In genomic region chr1:205492774-205493173, GRCh38 we compare ENCODE assay signal across 15 cellular contexts. TPM values are rescaled to one million over a fixed set of nuclear protein-coding genes. Genes with fewer than 3 reads are reported as not detected.
DNase-seq lines count a peak whose midpoint lies in the region; ATAC-seq and TF ChIP-seq lines count a peak whose summit lies in the region.
"Had no signal": no experiment of that assay in that cellular context is flagged by ENCODE, and none has a peak within 500 bp of the region (broad histone marks: within the 10 kb centered on the region; RNA-seq: fewer than 3 reads in every experiment).

No MANE protein-coding gene starts in this region.

- H3K4me2 ChIP-seq in SK-N-SH (peak overlapping the region; percentile 71), Karpas-422 (ENCODE audit: low read depth, low read length, poor library complexity, severe bottlenecking) (no peak overlapping the region)

- peaks cover 20 to 21% of the 10 kb centered on the region in 2 experiments; a peak in 3 of 4 replicates for H3K4me1 ChIP-seq in SK-N-SH (ENCODE audit: control insufficient read depth in 1 of 2, insufficient read depth in 2 of 2, low read depth in 1 of 2, low read length in 1 of 2)
- peaks cover 15 to 21% of the 10 kb centered on the region in 2 donors for H3K4me1 ChIP-seq in thoracic aorta (ENCODE audit: control insufficient read depth in 1 of 2, low read depth in 2 of 2)
- H3K4me1 ChIP-seq in Karpas-422 (ENCODE audit: low read length): no peaks in the 10 kb centered on the region

- H3K9me2 ChIP-seq in SK-N-SH: no peaks in the 10 kb centered on the region
- H3K9me2 ChIP-seq in Karpas-422 (replicated peaks; ENCODE audit: insufficient read depth, low read length): no peaks in the 10 kb centered on the region

- peaks cover 43% of the 10 kb centered on the region for H3K4me1 Mint-ChIP-seq in WTC11

- H3F3A ChIP-seq in SK-N-SH (replicated peaks; ENCODE audit: insufficient read depth): no peaks in the 10 kb centered on the region

- H3K27me3 ChIP-seq in SK-N-SH (ENCODE audit: insufficient read depth): peaks cover 5% of the 10 kb centered on the region; the same call in 1 of the 2 replicates
- no peaks in the 10 kb centered on the region for H3K27me3 ChIP-seq in thoracic aorta (replicated peaks; ENCODE audit: insufficient read depth)
- H3K27me3 ChIP-seq in Karpas-422 (ENCODE audit: low read length): no peaks in the 10 kb centered on the region

- no peak overlapping the region for H3K27ac ChIP-seq in SK-N-SH (ENCODE audit: low read depth in 2 of 2, low read length in 1 of 2)
- peak overlapping the region; percentile 39 to 41 for H3K27ac ChIP-seq in thoracic aorta
- H3K27ac ChIP-seq in Karpas-422 (ENCODE audit: low read length): no peak overlapping the region
- H3K27ac ChIP-seq: neutrophil, upper lobe of right lung had no signal

- no peak for TF ChIP-seq EP300 in SK-N-SH (IDR thresholded peaks at IDR 0.05; ENCODE audit: borderline replicate concordance in 1 of 2, low read depth in 1 of 2, low read length in 1 of 2)

- TF ChIP-seq CTCF in SK-N-SH (IDR thresholded peaks at IDR 0.05): no peak
- TF ChIP-seq CTCF in WTC11 (IDR thresholded peaks at IDR 0.05): no peak
- TF ChIP-seq CTCF in thoracic aorta (IDR thresholded peaks at IDR 0.05): no peak

- CTCF ChIA-PET in SK-N-SH (lab: Yijun Ruan, JAX): interaction anchor here (0.6 to 45.6 kb wide), 10 partner anchors 7 to 253 kb away, joined by 3 to 1333 read pairs (median 10); partner anchors contain the start of gene CDK18
- CTCF ChIA-PET in WTC11 (lab: Charles Lee): interaction anchor here (0.7 to 24.0 kb wide), 17 partner anchors 8 to 431 kb away, joined by 3 to 613 read pairs (median 4); partner anchors contain the start of genes BLACAT1 and CDK18

- H3K9me3 ChIP-seq in SK-N-SH: no peaks in the 10 kb centered on the region
- no peaks in the 10 kb centered on the region for H3K9me3 ChIP-seq in thoracic aorta
- no peaks in the 10 kb centered on the region for H3K9me3 ChIP-seq in Karpas-422 (ENCODE audit: low read length)
- H3K9me3 ChIP-seq: neutrophil, upper lobe of right lung had no signal

- no peak overlapping the region for H3K9ac ChIP-seq in SK-N-SH
- H3K9ac ChIP-seq in Karpas-422 (ENCODE audit: low read length): no peak overlapping the region

- no peak overlapping the region for H3K4me3 Mint-ChIP-seq in WTC11

- WGBS in SK-N-SH (ENCODE audit: low lambda C conversion rate): 71% methylated on average over 7 of the region's 7 CpGs

- no peaks in the 10 kb centered on the region for H3K36me3 Mint-ChIP-seq in WTC11
- H3K36me3 Mint-ChIP-seq: CD14-positive monocyte had no signal

- H3K27me3 Mint-ChIP-seq in WTC11 (ENCODE audit: low read depth): peaks cover 17% of the 10 kb centered on the region

- POLR2A ChIA-PET in SK-N-SH (lab: Yijun Ruan, JAX): no interaction called here
- POLR2A ChIA-PET in WTC11 (lab: Charles Lee): interaction anchor here (1.2 to 2.0 kb wide), 3 partner anchors 21 to 38 kb away, joined by 3 to 11 read pairs (median 4); no protein-coding TSS in a partner anchor

- no peak overlapping the region for H2AFZ ChIP-seq in SK-N-SH (ENCODE audit: low read depth)
- H2AFZ ChIP-seq in Karpas-422 (ENCODE audit: low read length): no peak overlapping the region

- H3K9me3 Mint-ChIP-seq in WTC11: peaks cover 2% of the 10 kb centered on the region

- H4K20me1 ChIP-seq in SK-N-SH (ENCODE audit: insufficient read depth): no peaks in the 10 kb centered on the region; the same call in 1 of the 2 replicates
- no peaks in the 10 kb centered on the region; the same call in 1 of the 2 replicates for H4K20me1 ChIP-seq in Karpas-422 (ENCODE audit: insufficient read depth, low read depth, low read length)

- intact Hi-C loops in left colon (cut with DNase I, micrococcal nuclease): no loop called here

- no peak for TF ChIP-seq RAD21 in SK-N-SH (IDR thresholded peaks at IDR 0.05; ENCODE audit: low read length)

- no peak for DNase-seq in SK-N-SH
- no peak for DNase-seq in WTC11 (ENCODE audit: low spot score)
- DNase-seq in left colon: no peak
- DNase-seq in thoracic aorta (ENCODE audit: low spot score): no peak
- no peak for DNase-seq in Karpas-422
- DNase-seq: retina; stimulated activated naive CD4-positive, alpha-beta T cell; upper lobe of right lung had no signal

- no peaks in the 10 kb centered on the region for H3K79me2 ChIP-seq in SK-N-SH (ENCODE audit: insufficient read depth)
- no peaks in the 10 kb centered on the region for H3K79me2 ChIP-seq in Karpas-422 (ENCODE audit: low read length)

- H3K4me3 ChIP-seq in SK-N-SH (ENCODE audit: low read depth in 2 of 2, low read length in 1 of 2) (no peak overlapping the region), thoracic aorta (no peak overlapping the region), Karpas-422 (ENCODE audit: low read length) (no peak overlapping the region)
- H3K4me3 ChIP-seq: upper lobe of right lung had no signal

- H3K36me3 ChIP-seq in SK-N-SH (replicated peaks in 1 of 2; ENCODE audit: control insufficient read depth in 1 of 2, insufficient read depth in 2 of 2, low read length in 1 of 2) (no peaks in the 10 kb centered on the region), thoracic aorta (no peaks in the 10 kb centered on the region), Karpas-422 (ENCODE audit: insufficient read depth, low read length) (no peaks in the 10 kb centered on the region)
- H3K36me3 ChIP-seq: neutrophil, upper lobe of right lung had no signal

- H3K27ac Mint-ChIP-seq in WTC11: no peak overlapping the region

- ATAC-seq in SK-N-SH treated with all-trans-retinoic acid at 6 μM for 48 hours: no peak; the same call in 1 of the 3 replicates
- ATAC-seq in WTC11: no peak
- ATAC-seq in left colon: peak; percentile 32
- ATAC-seq in thoracic aorta (ENCODE audit: insufficient number of reproducible peaks, low FRiP score, low read depth): no peak
- no peak for ATAC-seq in GM19452 (IDR thresholded peaks at IDR 0.05; ENCODE audit: unreplicated experiment)
- ATAC-seq in HG02763 (IDR thresholded peaks at IDR 0.05; ENCODE audit: unreplicated experiment): no peak

TF ChIP-seq in SK-N-SH, 30 proteins besides CTCF, POLR2A, EP300 and RAD21 (continues in another document):
- TF ChIP-seq, protein P1, sequence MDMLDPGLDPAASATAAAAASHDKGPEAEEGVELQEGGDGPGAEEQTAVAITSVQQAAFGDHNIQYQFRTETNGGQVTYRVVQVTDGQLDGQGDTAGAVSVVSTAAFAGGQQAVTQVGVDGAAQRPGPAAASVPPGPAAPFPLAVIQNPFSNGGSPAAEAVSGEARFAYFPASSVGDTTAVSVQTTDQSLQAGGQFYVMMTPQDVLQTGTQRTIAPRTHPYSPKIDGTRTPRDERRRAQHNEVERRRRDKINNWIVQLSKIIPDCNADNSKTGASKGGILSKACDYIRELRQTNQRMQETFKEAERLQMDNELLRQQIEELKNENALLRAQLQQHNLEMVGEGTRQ (IDR thresholded peaks at IDR 0.05; ENCODE audit: borderline replicate concordance, low read depth, low read length): no peak

TF ChIP-seq in SK-N-SH treated with all-trans-retinoic acid at 6 μM for 48 hours, 23 proteins besides CTCF, POLR2A, EP300 and RAD21:
- no peak for TF ChIP-seq ZNF565 (CRISPR knock-in tag; conservative IDR thresholded peaks at IDR 0.05; ENCODE audit: low read depth)
TF ChIP-seq in SK-N-SH treated with all-trans-retinoic acid at 6 μM for 48 hours: peak in this region for 0.

TF ChIP-seq in WTC11, 78 proteins besides CTCF, POLR2A, EP300 and RAD21:
- TF ChIP-seq, protein P2, sequence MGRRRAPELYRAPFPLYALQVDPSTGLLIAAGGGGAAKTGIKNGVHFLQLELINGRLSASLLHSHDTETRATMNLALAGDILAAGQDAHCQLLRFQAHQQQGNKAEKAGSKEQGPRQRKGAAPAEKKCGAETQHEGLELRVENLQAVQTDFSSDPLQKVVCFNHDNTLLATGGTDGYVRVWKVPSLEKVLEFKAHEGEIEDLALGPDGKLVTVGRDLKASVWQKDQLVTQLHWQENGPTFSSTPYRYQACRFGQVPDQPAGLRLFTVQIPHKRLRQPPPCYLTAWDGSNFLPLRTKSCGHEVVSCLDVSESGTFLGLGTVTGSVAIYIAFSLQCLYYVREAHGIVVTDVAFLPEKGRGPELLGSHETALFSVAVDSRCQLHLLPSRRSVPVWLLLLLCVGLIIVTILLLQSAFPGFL (CRISPR knock-in tag; IDR thresholded peaks at IDR 0.05; ENCODE audit: borderline replicate concordance): no peak
- TF ChIP-seq E2F1 (CRISPR knock-in tag; IDR thresholded peaks at IDR 0.05): 0 out of 2 replicates have a peak, but pooled peaks have one; percentile 28

RNA-seq across cellular contexts. Expression of gene CDK18, which starts 11.7 kb away (rescaled TPM):
- polyA plus RNA-seq in SK-N-SH (2012; rRNA removed): 2.5 and 3.1 TPM in 2 replicates
- polyA plus RNA-seq in SK-N-SH (2012; cell fraction: cytosol; rRNA removed): 0.80 and 1.3 TPM in 2 replicates
- polyA plus RNA-seq in SK-N-SH (2012; cell fraction: nucleus; rRNA removed): 10.6 and 12.1 TPM in 2 replicates
- total RNA-seq in WTC11 (2021) (62.1 to 71.9 TPM (median 64.7 TPM) in 3 replicates), left colon (10 to 100 TPM; 32.6 to 39.2 TPM), thoracic aorta (10 to 100 TPM; 18.6 to 35.2 TPM)
- total RNA-seq in Karpas-422 (2014; rRNA removed; shearing (Covaris generic); ENCODE audit: low replicate concordance): 0.45 TPM in 1 of 2 replicates, not detected in the other

RNA-seq across cellular contexts. Expression of gene BLACAT1, which starts 36.9 kb away (rescaled TPM):
- not detected in 2 replicates for polyA plus RNA-seq in SK-N-SH (2012; rRNA removed)
- polyA plus RNA-seq in SK-N-SH (2012; cell fraction: cytosol; rRNA removed): not detected in 2 replicates
- polyA plus RNA-seq in SK-N-SH (2012; cell fraction: nucleus; rRNA removed): 0.04 TPM in 1 of 2 replicates, not detected in the other
- 5.2 to 9.8 TPM (median 5.3 TPM) in 3 replicates for total RNA-seq in WTC11 (2021)
- total RNA-seq in left colon: under 1 TPM; 0.14 to 0.34 TPM
- not detected for total RNA-seq in thoracic aorta
- total RNA-seq in Karpas-422 (2014; rRNA removed; shearing (Covaris generic); ENCODE audit: low replicate concordance): not detected in 2 replicates
- total RNA-seq: mononuclear cell, RPMI7951 had no signal
- polyA plus RNA-seq: CD14-positive monocyte had no signal

Comparison
In these comparisons a context has a peak if more than half of its experiments do, and no peak if none do; other contexts are left out.
1. H3K27ac ChIP-seq: peak in thoracic aorta (2 of 2); none in SK-N-SH (0 of 2) and Karpas-422 (single experiment).
2. RNA of gene CDK18, which starts 11.7 kb away (total RNA-seq): 62.1 to 71.9 TPM in WTC11, 32.6 to 39.2 TPM in left colon and 18.6 to 35.2 TPM in thoracic aorta; 0.45 TPM in Karpas-422; every median in the first group is over 10 times any median in the second.